Comparison of ENCODE assay signal across 15 cellular contexts in the genomic region with DNA sequence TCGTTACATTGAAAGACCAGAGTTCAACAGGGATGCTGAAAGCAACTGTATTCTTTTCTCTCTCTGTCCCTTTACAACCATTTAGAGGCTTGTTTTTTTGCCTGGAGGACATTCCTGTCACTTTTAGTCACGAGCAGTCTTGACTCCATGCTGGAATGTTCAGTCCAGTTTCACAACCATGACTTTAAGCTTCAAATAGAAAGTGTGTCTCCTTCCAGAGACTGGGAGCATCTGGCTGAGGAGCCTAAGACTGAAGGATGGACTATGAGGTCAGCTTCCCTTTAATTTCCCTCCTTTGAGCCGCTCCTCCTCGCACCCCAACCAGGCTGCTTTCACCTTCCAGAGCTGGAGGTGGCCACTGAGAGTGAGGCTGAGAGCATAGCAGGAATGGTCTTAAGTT. TPM values are rescaled to one million over a fixed set of nuclear protein-coding genes. Genes with fewer than 3 reads are reported as not detected.
DNase-seq lines count a peak whose midpoint lies in the region; ATAC-seq and TF ChIP-seq lines count a peak whose summit lies in the region.
"Had no signal": no experiment of that assay in that cellular context is flagged by ENCODE, and none has a peak within 500 bp of the region (broad histone marks: within the 10 kb centered on the region; RNA-seq: fewer than 3 reads in every experiment).

No MANE protein-coding gene starts in this region.

- no peaks in the 10 kb centered on the region for H3K36me3 ChIP-seq in smooth muscle cell (ENCODE audit: low read depth)
- H3K36me3 ChIP-seq: pancreas, SJCRH30 had no signal

- H4K20me1 ChIP-seq in smooth muscle cell (ENCODE audit: low read depth), result no peaks in the 10 kb centered on the region

- peak overlapping the region; percentile 66 for H3K4me2 ChIP-seq in smooth muscle cell

- H3K4me3 ChIP-seq in smooth muscle cell, result no peak overlapping the region
- H3K4me3 ChIP-seq: pancreas, SJCRH30 had no signal

- no peak overlapping the region for H3K27ac ChIP-seq in smooth muscle cell (ENCODE audit: low read depth)
- H3K27ac ChIP-seq: pancreas, SJCRH30 had no signal

- H3F3A ChIP-seq in smooth muscle cell (ENCODE audit: low read depth), result no peaks in the 10 kb centered on the region

- no peaks in the 10 kb centered on the region for H3K27me3 ChIP-seq in smooth muscle cell (ENCODE audit: low read depth)
- H3K27me3 ChIP-seq: pancreas, SJCRH30 had no signal

- TF ChIP-seq CTCF in smooth muscle cell (IDR thresholded peaks at IDR 0.05; ENCODE audit: borderline replicate concordance, insufficient read depth, poor library complexity, severe bottlenecking), result no peak

- no peaks in the 10 kb centered on the region for H3K79me2 ChIP-seq in smooth muscle cell (ENCODE audit: low read depth)

- intact Hi-C loops in left ventricle myocardium superior (cut with micrococcal nuclease), result no loop called here

- no peaks in the 10 kb centered on the region for H3K9me3 ChIP-seq in smooth muscle cell (replicated peaks; ENCODE audit: low read depth)
- H3K9me3 ChIP-seq: pancreas, SJCRH30 had no signal

- peak; percentile 81 for ATAC-seq in left ventricle myocardium superior
- no peak for ATAC-seq in GM19023 (IDR thresholded peaks at IDR 0.05; ENCODE audit: unreplicated experiment)
- ATAC-seq: left lobe of liver had no signal

- H3K4me1 ChIP-seq in smooth muscle cell (ENCODE audit: low read depth), result peaks cover 4% of the 10 kb centered on the region
- H3K4me1 ChIP-seq: SJCRH30 had no signal

- H3K9ac ChIP-seq in smooth muscle cell (ENCODE audit: low read depth), result no peak overlapping the region

- WGBS in smooth muscle cell (ENCODE audit: low lambda C conversion rate), result 37% methylated on average over 4 of the region's 4 CpGs

- DNase-seq in H4 (ENCODE audit: low spot score) (peak; percentile 16), T1000 (lab: John Stamatoyannopoulos, UW) (peak; percentile 27), left ventricle myocardium superior (no peak), smooth muscle cell (lab: John Stamatoyannopoulos, UW; ENCODE audit: unreplicated experiment) (no peak), NCI-H2171 (lab: John Stamatoyannopoulos, UW) (no peak), NCI-H2227 treated with DMSO at 0.1 percent for 48 hours (lab: John Stamatoyannopoulos, UW) (no peak)
- DNase-seq: activated CD4-positive, CD25-positive, alpha-beta regulatory T cell treated with anti-CD3 and anti-CD28 coated beads, Interleukin-2, amount 50 U/mL, for 72 hours; caudate nucleus; effector memory CD4-positive, alpha-beta T cell; NCI-H1436; pancreas; SJCRH30 had no signal

- no peak overlapping the region for H2AFZ ChIP-seq in smooth muscle cell (ENCODE audit: low read depth)

RNA-seq across cellular contexts. Expression of a gene that starts 10.5 kb away (rescaled TPM):
- total RNA-seq in H4 (2014; rRNA removed; shearing (Covaris generic)), result 1.4 and 1.7 TPM in 2 replicates
- total RNA-seq in left ventricle myocardium superior (828 TPM), smooth muscle cell (0.09 and 0.27 TPM in 2 replicates)
- polyA plus RNA-seq in smooth muscle cell, result not detected in 2 replicates

RNA-seq across cellular contexts. Expression of a gene that starts 27.2 kb away (rescaled TPM):
- not detected in 2 replicates for total RNA-seq in H4 (2014; rRNA removed; shearing (Covaris generic))
- total RNA-seq in left ventricle myocardium superior (not detected), smooth muscle cell (not detected in 2 replicates)
- not detected in 2 replicates for polyA plus RNA-seq in smooth muscle cell
- total RNA-seq: left lobe of liver, pancreas, SJCRH30 had no signal
- polyA plus RNA-seq: adipose tissue, pancreas had no signal

Comparison
In these comparisons a context has a peak if more than half of its experiments do, and no peak if none do; other contexts are left out.
1. DNase-seq: peak in H4 (single experiment) and T1000 (single experiment); none in left ventricle myocardium superior (single experiment), smooth muscle cell (single experiment), NCI-H2171 (single experiment) and NCI-H2227 treated with DMSO at 0.1 percent for 48 hours (single experiment).
2. RNA of a gene that starts 10.5 kb away (total RNA-seq): 828 TPM in left ventricle myocardium superior (single experiment); 1.4 to 1.7 TPM in H4 and 0.09 to 0.27 TPM in smooth muscle cell; every median in the first group is over 100 times any median in the second.